ENCODE assay signal across 19 cellular contexts in genomic region chr17:37737971-37738370, GRCh38. TPM values are rescaled to one million over a fixed set of nuclear protein-coding genes. Genes with fewer than 3 reads are reported as not detected.
DNase-seq lines count a peak whose midpoint lies in the region; ATAC-seq and TF ChIP-seq lines count a peak whose summit lies in the region.
"Had no signal": no experiment of that assay in that cellular context is flagged by ENCODE, and none has a peak within 500 bp of the region (broad histone marks: within the 10 kb centered on the region; RNA-seq: fewer than 3 reads in every experiment).

No MANE protein-coding gene starts in this region.

- TF ChIP-seq CTCF in PC-3 (conservative IDR thresholded peaks at IDR 0.05; ENCODE audit: low read depth, low read length) (no peak), osteoblast (IDR thresholded peaks at IDR 0.05; ENCODE audit: extremely low read depth, low read depth, low read length) (no peak)

- peaks cover 35% of the 10 kb centered on the region for H3K79me2 ChIP-seq in PC-3 (ENCODE audit: low read length)
- no peaks in the 10 kb centered on the region for H3K79me2 ChIP-seq in osteoblast (ENCODE audit: insufficient read depth, low read length)

- no peak for ATAC-seq in PC-3
- no peak for ATAC-seq in stimulated activated naive CD8-positive, alpha-beta T cell treated with anti-CD3 and anti-CD28 coated beads, Interleukin-15, Interleukin-2, amounts not matched to agents 100 U/mL and 50 U/mL, for 24 hours
- ATAC-seq: activated CD8-positive, alpha-beta T cell treated with anti-CD3 and anti-CD28 coated beads, Interleukin-2, amount 10 ng/mL, durations not matched to agents 7 days and 5 days; effector memory CD8-positive, alpha-beta T cell had no signal

- no TSS peak for BruUV-seq in PC-3 (replicated peaks; lab: Mats Ljungman, UMichigan)

- DNase-seq in Daoy (ENCODE audit: low read depth) (peak; percentile 29), PC-3 (peak; percentile 26), epithelial cell of prostate (ENCODE audit: low read depth, low spot score) (no peak), osteoblast (ENCODE audit: insufficient read length, low spot score, missing footprints) (peak; percentile 41), germinal center (ENCODE audit: low spot score) (no peak), DMS114 treated with DMSO at 0.1 percent for 48 hours (lab: John Stamatoyannopoulos, UW; ENCODE audit: unreplicated experiment) (no peak), NAMALWA (ENCODE audit: low spot score) (no peak)
- no peak for DNase-seq in stimulated activated naive CD8-positive, alpha-beta T cell treated with anti-CD3 and anti-CD28 coated beads, Interleukin-15, Interleukin-2, amounts not matched to agents 100 U/mL and 50 U/mL, for 24 hours
- DNase-seq: activated CD4-positive, CD25-positive, alpha-beta regulatory T cell; activated CD8-positive, alpha-beta T cell treated with anti-CD3 and anti-CD28 coated beads, Interleukin-2, amount 10 ng/mL, durations not matched to agents 7 days and 5 days; cerebellar nuclear complex; effector memory CD8-positive, alpha-beta T cell; Karpas-422; NCI-H748 treated with DMSO at 0.1 percent for 48 hours; SJCRH30; stimulated activated CD4-positive, alpha-beta T cell treated with anti-CD3 and anti-CD28 coated beads, Interleukin-2, amount 100 ng/mL, for 48 hours had no signal

- H3K27me3 ChIP-seq in PC-3 (ENCODE audit: low read length) (peaks cover 26% of the 10 kb centered on the region), osteoblast (ENCODE audit: insufficient read depth, low read length) (peaks cover 76% of the 10 kb centered on the region)
- H3K27me3 ChIP-seq: SJCRH30 had no signal

- no peak overlapping the region for H3K4me3 ChIP-seq in PC-3 (ENCODE audit: low read length)
- H3K4me3 ChIP-seq in osteoblast (ENCODE audit: insufficient read depth, low read length): no peak overlapping the region
- H3K4me3 ChIP-seq: HAP-1, SJCRH30 had no signal

- intact Hi-C loops in PC-3 (cut with micrococcal nuclease): no loop called here

- H3K27ac ChIP-seq in PC-3 (ENCODE audit: low read length) (no peak overlapping the region), epithelial cell of prostate (peak overlapping the region; percentile 19), osteoblast (ENCODE audit: low read depth, low read length) (no peak overlapping the region)
- H3K27ac ChIP-seq: neutrophil, SJCRH30 had no signal

- H3F3A ChIP-seq in PC-3 (ENCODE audit: low read length, unreplicated experiment): no peaks in the 10 kb centered on the region

- H3K9ac ChIP-seq in PC-3 (ENCODE audit: low read length): no peak overlapping the region

- H3K36me3 ChIP-seq in PC-3 (ENCODE audit: low read depth, low read length): no peaks in the 10 kb centered on the region
- no peaks in the 10 kb centered on the region for H3K36me3 ChIP-seq in osteoblast (ENCODE audit: insufficient read depth, low read length)
- H3K36me3 ChIP-seq: HAP-1, neutrophil, SJCRH30 had no signal

- H3K4me2 ChIP-seq in PC-3 (ENCODE audit: low read length) (no peak overlapping the region), osteoblast (ENCODE audit: insufficient read depth, low read length) (no peak overlapping the region)

- CTCF ChIA-PET in PC-3 (lab: Charles Lee): no interaction called here

- no peaks in the 10 kb centered on the region for H3K9me2 ChIP-seq in PC-3 (replicated peaks; ENCODE audit: low read length)

- no peaks in the 10 kb centered on the region for H3K4me1 ChIP-seq in PC-3 (ENCODE audit: insufficient read depth, low read length)
- peaks cover 3% of the 10 kb centered on the region for H3K4me1 ChIP-seq in osteoblast (ENCODE audit: insufficient read depth, low read length)
- H3K4me1 ChIP-seq: SJCRH30 had no signal

- POLR2A ChIA-PET in PC-3 (lab: Charles Lee; ENCODE audit: unreplicated experiment): no interaction called here

- H2AFZ ChIP-seq in PC-3 (ENCODE audit: low read length) (no peak overlapping the region), osteoblast (ENCODE audit: low read length) (no peak overlapping the region)

- H3K9me3 ChIP-seq in PC-3 (ENCODE audit: low read length): no peaks in the 10 kb centered on the region
- no peaks in the 10 kb centered on the region for H3K9me3 ChIP-seq in osteoblast (ENCODE audit: low read depth, low read length)
- H3K9me3 ChIP-seq: HAP-1, neutrophil, SJCRH30 had no signal

- H4K20me1 ChIP-seq in PC-3 (ENCODE audit: low read length): no peaks in the 10 kb centered on the region
- H4K20me1 ChIP-seq in osteoblast (ENCODE audit: insufficient read depth, low read length): no peaks in the 10 kb centered on the region

RNA-seq across cellular contexts. Expression of gene HNF1B, which starts 6.9 kb away (rescaled TPM):
- total RNA-seq in Daoy (2014; rRNA removed; shearing (Covaris generic)): not detected in 2 replicates
- total RNA-seq in PC-3 (2014; rRNA removed) (1.3 and 2.0 TPM in 2 replicates), osteoblast (not detected in 2 replicates)
- total RNA-seq: activated CD8-positive, alpha-beta T cell treated with anti-CD3 and anti-CD28 coated beads, Interleukin-2, amount 10 ng/mL, durations not matched to agents 7 days and 5 days; SJCRH30; subcutaneous adipose tissue had no signal

Comparison
In these comparisons a context has a peak if more than half of its experiments do, and no peak if none do; other contexts are left out.
1. DNase-seq: peak in Daoy (single experiment), PC-3 (single experiment) and osteoblast (single experiment); none in epithelial cell of prostate (single experiment), germinal center (single experiment), stimulated activated naive CD8-positive, alpha-beta T cell treated with anti-CD3 and anti-CD28 coated beads, Interleukin-15, Interleukin-2, amounts not matched to agents 100 U/mL and 50 U/mL, for 24 hours (single experiment), DMS114 treated with DMSO at 0.1 percent for 48 hours (single experiment) and NAMALWA (single experiment).